ENCODE assay signal across 22 cellular contexts in the genomic region with DNA sequence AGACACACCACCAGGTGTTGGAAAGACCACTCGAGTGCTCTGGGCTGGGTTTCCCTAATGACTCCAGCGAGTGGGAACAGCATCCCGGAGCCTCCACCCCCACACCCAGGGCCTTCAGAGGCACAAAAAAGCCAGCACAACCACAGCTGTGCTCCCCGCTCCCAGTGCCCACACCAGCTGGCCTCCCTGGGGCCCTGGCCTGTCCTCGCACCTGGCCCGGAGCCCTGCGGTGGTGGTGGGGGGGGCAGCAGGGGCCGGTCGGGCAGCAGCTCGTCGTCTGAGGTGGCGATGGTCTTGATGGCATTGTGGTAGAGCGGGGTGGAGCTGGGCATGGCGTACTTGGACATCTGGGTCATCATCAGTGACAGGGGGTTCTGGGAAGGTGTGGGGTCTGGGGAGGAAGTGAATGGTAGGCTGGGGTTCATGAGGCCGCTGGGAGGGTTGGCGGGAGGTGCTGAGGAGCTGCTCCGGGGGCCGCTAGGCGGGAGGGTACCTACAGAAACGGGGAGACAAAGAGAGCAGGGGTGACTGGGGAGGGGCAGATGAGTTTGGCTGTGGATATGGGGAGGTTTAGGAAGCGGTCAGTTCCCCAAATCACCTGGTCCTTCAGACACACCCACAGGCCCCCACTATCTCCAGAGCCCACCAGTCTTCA. TPM values are rescaled to one million over a fixed set of nuclear protein-coding genes. Genes with fewer than 3 reads are reported as not detected.
A peak's percentile ranks its signal among the peaks of the same experiment; 100 is the strongest.
DNase-seq lines count a peak whose midpoint lies in the region; ATAC-seq, FAIRE-seq and TF ChIP-seq lines count a peak whose summit lies in the region.
"Had no signal": no experiment of that assay in that cellular context is flagged by ENCODE, and none has a peak within 500 bp of the region (broad histone marks: within the 10 kb centered on the region; RNA-seq: fewer than 3 reads in every experiment).

No MANE protein-coding gene starts in this region.

- CTCF ChIA-PET in activated B cell treated with CpG ODN at 0.5 μM for 24 hours (lab: Charles Lee), result no interaction called here
- CTCF ChIA-PET in naive thymus-derived CD4-positive, alpha-beta T cell (lab: Charles Lee), result interaction anchor here (0.6 to 1.4 kb wide), 3 partner anchors 9 to 58 kb away, joined by 3 to 4 read pairs (median 4); no protein-coding TSS in a partner anchor

- H3K36me3 ChIP-seq in naive thymus-derived CD4-positive, alpha-beta T cell (ENCODE audit: control insufficient read depth in 2 of 3, insufficient read depth in 3 of 3, low read length in 3 of 3), result peaks cover 5 to 76% (median 33%) of the 10 kb centered on the region in 3 experiments

- peaks cover 63% of the 10 kb centered on the region for H3K4me1 Mint-ChIP-seq in stimulated activated naive CD8-positive, alpha-beta T cell treated with anti-CD3 and anti-CD28 coated beads, Interleukin-15, amount 100 ng/mL, for 72 hours
- H3K4me1 Mint-ChIP-seq in activated B cell treated with CpG ODN at 0.5 μM for 24 hours (peaks cover 48% of the 10 kb centered on the region), type B pancreatic cell (ENCODE audit: unreplicated experiment) (peaks cover 21% of the 10 kb centered on the region)
- peaks cover 24 to 45% (median 39%) of the 10 kb centered on the region in 7 donors for H3K4me1 Mint-ChIP-seq in naive thymus-derived CD4-positive, alpha-beta T cell

- POLR2A ChIA-PET in activated B cell treated with CpG ODN at 0.5 μM for 24 hours (lab: Charles Lee), result interaction anchor here (0.7 to 2.0 kb wide), 5 partner anchors 14 to 210 kb away, joined by 3 to 6 read pairs (median 4); a partner anchor contains a TSS
- POLR2A ChIA-PET in naive thymus-derived CD4-positive, alpha-beta T cell (lab: Charles Lee), result interaction anchor here (0.7 to 8.6 kb wide), 3 partner anchors 33 to 120 kb away, joined by 3 to 72 read pairs (median 3); a partner anchor contains a TSS

- peaks cover 22 to 24% of the 10 kb centered on the region in 2 donors for H3K4me1 ChIP-seq in naive thymus-derived CD4-positive, alpha-beta T cell (ENCODE audit: control insufficient read depth in 2 of 2, insufficient read depth in 2 of 2, low read length in 2 of 2)

- ATAC-seq in stimulated activated naive CD8-positive, alpha-beta T cell treated with anti-CD3 and anti-CD28 coated beads, Interleukin-15, amount 100 ng/mL, for 72 hours, result no peak
- ATAC-seq in stimulated activated naive CD8-positive, alpha-beta T cell treated with anti-CD3 and anti-CD28 coated beads, Interleukin-15, Interleukin-2, amounts not matched to agents 100 U/mL and 50 U/mL, for 24 hours, result no peak
- ATAC-seq in activated B cell treated with CpG ODN at 0.5 μM for 24 hours (ENCODE audit: low read depth), result no peak
- no peak for ATAC-seq in naive thymus-derived CD4-positive, alpha-beta T cell

- TF ChIP-seq CTCF in activated B cell treated with CpG ODN at 0.5 μM for 24 hours (IDR thresholded peaks at IDR 0.05), result no peak
- no peak for TF ChIP-seq CTCF in type B pancreatic cell (conservative IDR thresholded peaks at IDR 0.05)

- no peaks in the 10 kb centered on the region for H3K27me3 Mint-ChIP-seq in stimulated activated naive CD8-positive, alpha-beta T cell treated with anti-CD3 and anti-CD28 coated beads, Interleukin-15, amount 100 ng/mL, for 72 hours
- H3K27me3 Mint-ChIP-seq in activated B cell treated with CpG ODN at 0.5 μM for 24 hours (no peaks in the 10 kb centered on the region), type B pancreatic cell (no peaks in the 10 kb centered on the region)
- H3K27me3 Mint-ChIP-seq in naive thymus-derived CD4-positive, alpha-beta T cell, result no peaks in the 10 kb centered on the region

- intact Hi-C loops in activated B cell treated with CpG ODN at 0.5 μM for 24 hours (cut with micrococcal nuclease), result no loop called here
- intact Hi-C loops in naive thymus-derived CD4-positive, alpha-beta T cell (cut with micrococcal nuclease), result no loop called here

- H3K36me3 Mint-ChIP-seq in activated B cell treated with CpG ODN at 0.5 μM for 24 hours (ENCODE audit: low read depth) (peaks cover 60% of the 10 kb centered on the region), type B pancreatic cell (no peaks in the 10 kb centered on the region)
- H3K36me3 Mint-ChIP-seq in naive thymus-derived CD4-positive, alpha-beta T cell, result peaks cover 0 to 15% (median 4%) of the 10 kb centered on the region in 5 donors

- H3K4me3 ChIP-seq in naive thymus-derived CD4-positive, alpha-beta T cell (ENCODE audit: low read length), result no peak overlapping the region
- H3K4me3 ChIP-seq: hepatocyte, skin epidermis had no signal

- peak overlapping the region; percentile 33 for H3K27ac ChIP-seq in naive thymus-derived CD4-positive, alpha-beta T cell (ENCODE audit: low read depth, low read length)
- H3K27ac ChIP-seq: brain microvascular endothelial cell, hepatocyte, skin epidermis had no signal

- DNase-seq in stimulated activated naive CD8-positive, alpha-beta T cell treated with anti-CD3 and anti-CD28 coated beads, Interleukin-15, amount 100 ng/mL, for 72 hours, result no peak
- no peak for DNase-seq in stimulated activated naive CD8-positive, alpha-beta T cell treated with anti-CD3 and anti-CD28 coated beads, Interleukin-15, Interleukin-2, amounts not matched to agents 100 U/mL and 50 U/mL, for 24 hours
- no peak for DNase-seq in activated B cell treated with CpG ODN at 0.5 μM for 24 hours
- DNase-seq in naive thymus-derived CD4-positive, alpha-beta T cell, result peak in 1 of 9 donors; percentile 9
- DNase-seq in iPS-NIHi7 (ENCODE audit: extremely low spot score), result no peak
- no peak for DNase-seq in NCI-H1694 treated with DMSO at 0.1 percent for 48 hours (lab: John Stamatoyannopoulos, UW)
- no peak for DNase-seq in type B pancreatic cell (ENCODE audit: extremely low spot score, unreplicated experiment)
- no peak for DNase-seq in H54 (ENCODE audit: insufficient read length, low spot score)
- DNase-seq: activated CD4-positive, alpha-beta T cell treated with anti-CD3 and anti-CD28 coated beads, Interleukin-2, amount 50 U/mL, for 4 hours; brain microvascular endothelial cell; GOT3; islet precursor cell; NCI-H1105 treated with DMSO at 0.1 percent for 48 hours; NCI-H526 treated with DMSO at 0.1 percent for 48 hours; SHP77; stimulated activated CD4-positive, alpha-beta T cell treated with anti-CD3 and anti-CD28 coated beads, Interleukin-2, amount 100 ng/mL, for 48 hours had no signal

- no peaks in the 10 kb centered on the region for H3K9me3 ChIP-seq in naive thymus-derived CD4-positive, alpha-beta T cell (ENCODE audit: control insufficient read depth in 2 of 3, low read length in 3 of 3)

- H3K9me3 Mint-ChIP-seq in stimulated activated naive CD8-positive, alpha-beta T cell treated with anti-CD3 and anti-CD28 coated beads, Interleukin-15, amount 100 ng/mL, for 72 hours, result no peaks in the 10 kb centered on the region
- no peaks in the 10 kb centered on the region for H3K9me3 Mint-ChIP-seq in activated B cell treated with CpG ODN at 0.5 μM for 24 hours
- no peaks in the 10 kb centered on the region for H3K9me3 Mint-ChIP-seq in naive thymus-derived CD4-positive, alpha-beta T cell
- no peaks in the 10 kb centered on the region for H3K9me3 Mint-ChIP-seq in type B pancreatic cell
- H3K9me3 Mint-ChIP-seq: dendritic cell treated with granulocyte-macrophage colony-stimulating factor and Interleukin-4, amounts not matched to agents 40 ng/mL and 50 ng/mL, for 4 days had no signal

- peak overlapping the region; percentile 14 to 63 for H3K27ac Mint-ChIP-seq in stimulated activated naive CD8-positive, alpha-beta T cell treated with anti-CD3 and anti-CD28 coated beads, Interleukin-15, amount 100 ng/mL, for 72 hours
- peak overlapping the region; percentile 35 for H3K27ac Mint-ChIP-seq in activated B cell treated with CpG ODN at 0.5 μM for 24 hours
- H3K27ac Mint-ChIP-seq in naive thymus-derived CD4-positive, alpha-beta T cell, result peak overlapping the region in 7 of 9 donors; percentile 38 to 92 (median 73)
- H3K27ac Mint-ChIP-seq in type B pancreatic cell, result no peak overlapping the region
- H3K27ac Mint-ChIP-seq: dendritic cell treated with granulocyte-macrophage colony-stimulating factor and Interleukin-4, amounts not matched to agents 40 ng/mL and 50 ng/mL, for 4 days had no signal

- TF ChIP-seq POLR2A in H54 (IDR thresholded peaks at IDR 0.05; ENCODE audit: low read depth, low read length), result no peak

- no peak for FAIRE-seq in H54 (lab: Jason Lieb, UNC)
- FAIRE-seq: D721Med, HTR-8/SVneo had no signal

- H3K4me3 Mint-ChIP-seq in stimulated activated naive CD8-positive, alpha-beta T cell treated with anti-CD3 and anti-CD28 coated beads, Interleukin-15, amount 100 ng/mL, for 72 hours, result no peak overlapping the region
- H3K4me3 Mint-ChIP-seq in activated B cell treated with CpG ODN at 0.5 μM for 24 hours (no peak overlapping the region), type B pancreatic cell (no peak overlapping the region)
- peak overlapping the region in 1 of 10 donors; percentile 30 for H3K4me3 Mint-ChIP-seq in naive thymus-derived CD4-positive, alpha-beta T cell
- H3K4me3 Mint-ChIP-seq: dendritic cell treated with granulocyte-macrophage colony-stimulating factor and Interleukin-4, amounts not matched to agents 40 ng/mL and 50 ng/mL, for 4 days had no signal

- no peaks in the 10 kb centered on the region for H3K27me3 ChIP-seq in naive thymus-derived CD4-positive, alpha-beta T cell (ENCODE audit: control insufficient read depth in 2 of 2, insufficient read depth in 2 of 2, low read length in 2 of 2)
- H3K27me3 ChIP-seq: brain microvascular endothelial cell, hepatocyte had no signal

RNA-seq across cellular contexts. Expression of a gene that starts 16.1 kb away (rescaled TPM):
- total RNA-seq in activated B cell treated with CpG ODN at 0.5 μM for 24 hours, result 198 and 199 TPM in 2 replicates
- total RNA-seq in naive thymus-derived CD4-positive, alpha-beta T cell, result 1 to 10 TPM in 4 of 5 experiments, under 1 TPM in 1; 0.41 to 2.9 (median 2.1) TPM
- polyA plus RNA-seq in naive thymus-derived CD4-positive, alpha-beta T cell, result 1 to 10 TPM in 1 of 2 donors, under 1 TPM in 1; 0.60 to 1.1 TPM
- total RNA-seq in type B pancreatic cell (ENCODE audit: low replicate concordance), result not detected in 2 replicates
- total RNA-seq: hepatocyte, lung microvascular endothelial cell had no signal

RNA-seq across cellular contexts. Expression of a gene that starts 25.9 kb away (rescaled TPM):
- total RNA-seq in activated B cell treated with CpG ODN at 0.5 μM for 24 hours (20.4 and 21.9 TPM in 2 replicates), type B pancreatic cell (ENCODE audit: low replicate concordance) (44.4 and 77.2 TPM in 2 replicates)
- 100 to 1,000 TPM in 4 of 5 experiments, 10 to 100 TPM in 1; 67.8 to 269 (median 266) TPM for total RNA-seq in naive thymus-derived CD4-positive, alpha-beta T cell
- polyA plus RNA-seq in naive thymus-derived CD4-positive, alpha-beta T cell, result 1 to 10 TPM; 6.7 to 7.2 TPM

RNA-seq across cellular contexts. Expression of a gene that starts 56.3 kb away (rescaled TPM):
- total RNA-seq in activated B cell treated with CpG ODN at 0.5 μM for 24 hours, result 0.27 TPM in 1 of 2 replicates, not detected in the other
- under 1 TPM in 1 of 5 experiments, not detected in 4; 0.24 TPM for total RNA-seq in naive thymus-derived CD4-positive, alpha-beta T cell
- polyA plus RNA-seq in naive thymus-derived CD4-positive, alpha-beta T cell, result under 1 TPM in 1 of 2 donors, not detected in 1; 0.51 TPM
- 26.8 and 30.1 TPM in 2 replicates for total RNA-seq in type B pancreatic cell (ENCODE audit: low replicate concordance)
- total RNA-seq: lung microvascular endothelial cell had no signal

Comparison
In these comparisons a context has a peak if more than half of its experiments do, and no peak if none do; other contexts are left out.
1. RNA of a gene that starts 16.1 kb away (total RNA-seq): 198 to 199 TPM in activated B cell treated with CpG ODN at 0.5 μM for 24 hours; 0.41 to 2.9 TPM in naive thymus-derived CD4-positive, alpha-beta T cell and not detected in type B pancreatic cell; every median in the first group is over 10 times any median in the second.
2. RNA of a gene that starts 56.3 kb away (total RNA-seq): 26.8 to 30.1 TPM in type B pancreatic cell; 0.27 TPM in activated B cell treated with CpG ODN at 0.5 μM for 24 hours and 0.24 TPM in naive thymus-derived CD4-positive, alpha-beta T cell; every median in the first group is over 10 times any median in the second.